In genomic region chr1:99645699-99646531, GRCh38 we compare ENCODE assay signal across 8 cellular contexts. TPM values are rescaled to one million over a fixed set of nuclear protein-coding genes. Genes with fewer than 3 reads are reported as not detected.
DNase-seq lines count a peak whose midpoint lies in the region; TF ChIP-seq lines count a peak whose summit lies in the region.

Gene PALMD, plus strand, starts transcription at chr1:99646113. Its CDS starts 205 bp downstream, at chr1:99646318.

- no peaks in the 10 kb centered on the region for H3K36me3 ChIP-seq in iPS-20b (ENCODE audit: insufficient read depth, low read depth, low read length)
- H3K36me3 ChIP-seq in smooth muscle cell (ENCODE audit: low read depth): no peaks in the 10 kb centered on the region

- no peaks in the 10 kb centered on the region for H3K9me3 Mint-ChIP-seq in activated naive CD4-positive, alpha-beta T cell treated with anti-CD3 and anti-CD28 coated beads for 36 hours

- peak within 1 kb of the TSS; percentile 85 for H3K4me2 ChIP-seq in smooth muscle cell

- H4K20me1 ChIP-seq in smooth muscle cell (ENCODE audit: low read depth): no peaks in the 10 kb centered on the region

- peaks cover 27% of the 10 kb centered on the region for H3K4me1 ChIP-seq in iPS-20b (ENCODE audit: insufficient read depth, low read length)
- H3K4me1 ChIP-seq in smooth muscle cell (ENCODE audit: low read depth): peaks cover 13% of the 10 kb centered on the region

- H3K9me3 ChIP-seq in iPS-20b (ENCODE audit: insufficient read depth, low read depth, low read length) (no peaks in the 10 kb centered on the region), smooth muscle cell (replicated peaks; ENCODE audit: low read depth) (no peaks in the 10 kb centered on the region)

- TF ChIP-seq CTCF in smooth muscle cell (IDR thresholded peaks at IDR 0.05; ENCODE audit: borderline replicate concordance, insufficient read depth, poor library complexity, severe bottlenecking): no peak

- H3F3A ChIP-seq in smooth muscle cell (ENCODE audit: low read depth): peaks cover 3% of the 10 kb centered on the region

- DNase-seq in HPDE6-E6E7 (ENCODE audit: extremely low spot score): peak; percentile 44
- DNase-seq in amniotic epithelial cell (ENCODE audit: low read depth): peak; percentile 54
- no peak for DNase-seq in smooth muscle cell (lab: John Stamatoyannopoulos, UW; ENCODE audit: unreplicated experiment)
- no peak for DNase-seq in activated CD8-positive, alpha-beta memory T cell treated with anti-CD3 and anti-CD28 coated beads, Interleukin-2, amount 50 U/mL, for 48 hours
- no peak for DNase-seq in activated effector memory CD4-positive, alpha-beta T cell treated with anti-CD3 and anti-CD28 coated beads, Interleukin-2, amount 50 U/mL, for 16 hours
- DNase-seq in stimulated activated CD4-positive, alpha-beta T cell treated with anti-CD3 and anti-CD28 coated beads, Interleukin-12 subunit alpha, Interleukin-12 subunit beta, amount 100 ng/mL, for 4 hours: no peak
- DNase-seq in activated naive CD4-positive, alpha-beta T cell treated with anti-CD3 and anti-CD28 coated beads for 36 hours: no peak

- no peaks in the 10 kb centered on the region for H3K36me3 Mint-ChIP-seq in activated naive CD4-positive, alpha-beta T cell treated with anti-CD3 and anti-CD28 coated beads for 36 hours (ENCODE audit: low read depth)

- peak within 1 kb of the TSS; percentile 92 for H2AFZ ChIP-seq in smooth muscle cell (ENCODE audit: low read depth)

- intact Hi-C loops in activated naive CD4-positive, alpha-beta T cell treated with anti-CD3 and anti-CD28 coated beads for 36 hours (cut with micrococcal nuclease): no loop called here

- WGBS in smooth muscle cell (ENCODE audit: low lambda C conversion rate): 19% methylated on average over 17 of the region's 17 CpGs

- H3K9ac ChIP-seq in iPS-20b (ENCODE audit: low read depth, low read length) (peak within 1 kb of the TSS; percentile 51), smooth muscle cell (ENCODE audit: low read depth) (no peak within 1 kb of the TSS)

- H3K27me3 ChIP-seq in iPS-20b (ENCODE audit: insufficient read depth, low read length) (0 out of 2 replicates have a peak, but pooled peaks cover 5% of the 10 kb centered on the region), smooth muscle cell (ENCODE audit: low read depth) (no peaks in the 10 kb centered on the region)

- H3K27ac Mint-ChIP-seq in activated naive CD4-positive, alpha-beta T cell treated with anti-CD3 and anti-CD28 coated beads for 36 hours: no peak within 1 kb of the TSS

- no peaks in the 10 kb centered on the region for H3K4me1 Mint-ChIP-seq in activated naive CD4-positive, alpha-beta T cell treated with anti-CD3 and anti-CD28 coated beads for 36 hours (ENCODE audit: low read depth)

- peaks cover 17% of the 10 kb centered on the region for H3K27me3 Mint-ChIP-seq in activated naive CD4-positive, alpha-beta T cell treated with anti-CD3 and anti-CD28 coated beads for 36 hours (ENCODE audit: low read depth)

- H3K79me2 ChIP-seq in smooth muscle cell (ENCODE audit: low read depth): no peaks in the 10 kb centered on the region

- H3K27ac ChIP-seq in iPS-20b (ENCODE audit: low read length) (no peak within 1 kb of the TSS), smooth muscle cell (ENCODE audit: low read depth) (no peak within 1 kb of the TSS)

- H3K4me3 Mint-ChIP-seq in activated naive CD4-positive, alpha-beta T cell treated with anti-CD3 and anti-CD28 coated beads for 36 hours: no peak within 1 kb of the TSS

- H3K4me3 ChIP-seq in iPS-20b (ENCODE audit: low read length) (peak within 1 kb of the TSS; percentile 30; the same call in 1 of the 2 replicates), smooth muscle cell (peak within 1 kb of the TSS; percentile 44)

- CTCF ChIA-PET in activated naive CD4-positive, alpha-beta T cell treated with anti-CD3 and anti-CD28 coated beads for 36 hours (lab: Charles Lee): no interaction called here

RNA-seq across cellular contexts. Expression of gene PALMD, which starts in this region (rescaled TPM):
- 0.76 and 1.1 TPM in 2 replicates for total RNA-seq in smooth muscle cell
- 1.2 TPM in 1 of 2 replicates, not detected in the other for polyA plus RNA-seq in smooth muscle cell
- not detected for total RNA-seq in activated naive CD4-positive, alpha-beta T cell treated with anti-CD3 and anti-CD28 coated beads for 36 hours

Comparison
In these comparisons a context has a peak if more than half of its experiments do, and no peak if none do; other contexts are left out.
1. DNase-seq: peak in HPDE6-E6E7 (single experiment) and amniotic epithelial cell (single experiment); none in smooth muscle cell (single experiment), activated CD8-positive, alpha-beta memory T cell treated with anti-CD3 and anti-CD28 coated beads, Interleukin-2, amount 50 U/mL, for 48 hours (single experiment), activated effector memory CD4-positive, alpha-beta T cell treated with anti-CD3 and anti-CD28 coated beads, Interleukin-2, amount 50 U/mL, for 16 hours (single experiment), stimulated activated CD4-positive, alpha-beta T cell treated with anti-CD3 and anti-CD28 coated beads, Interleukin-12 subunit alpha, Interleukin-12 subunit beta, amount 100 ng/mL, for 4 hours (single experiment) and activated naive CD4-positive, alpha-beta T cell treated with anti-CD3 and anti-CD28 coated beads for 36 hours (single experiment).